In genomic region chr16:17414421-17414820, GRCh38 we compare ENCODE assay signal across 1 cellular context.
TF ChIP-seq lines count a peak whose summit lies in the region.

No MANE protein-coding gene starts in this region.

TF ChIP-seq in GM12878, 131 proteins besides CTCF, POLR2A, EP300 and RAD21 (continued from another document):
- no peak for TF ChIP-seq ZBTB11 (CRISPR knock-in tag; IDR thresholded peaks at IDR 0.05)
- TF ChIP-seq CHD4 (IDR thresholded peaks at IDR 0.05): no peak
- TF ChIP-seq SMARCA5 (IDR thresholded peaks at IDR 0.05): no peak
- TF ChIP-seq EGR1 (IDR thresholded peaks at IDR 0.05; ENCODE audit: borderline replicate concordance in 1 of 2, low read depth in 2 of 2, low read length in 2 of 2): peak in 1 of 2 experiments; percentile 20; a peak in 1 of 3 replicates
- TF ChIP-seq PAX5 (IDR thresholded peaks at IDR 0.05; ENCODE audit: borderline replicate concordance, low read depth, low read length): peak; percentile 57; the same call in 1 of the 2 replicates
- peak; percentile 44; the same call in 1 of the 2 replicates for TF ChIP-seq JUNB (IDR thresholded peaks at IDR 0.05)
- TF ChIP-seq, protein P1, sequence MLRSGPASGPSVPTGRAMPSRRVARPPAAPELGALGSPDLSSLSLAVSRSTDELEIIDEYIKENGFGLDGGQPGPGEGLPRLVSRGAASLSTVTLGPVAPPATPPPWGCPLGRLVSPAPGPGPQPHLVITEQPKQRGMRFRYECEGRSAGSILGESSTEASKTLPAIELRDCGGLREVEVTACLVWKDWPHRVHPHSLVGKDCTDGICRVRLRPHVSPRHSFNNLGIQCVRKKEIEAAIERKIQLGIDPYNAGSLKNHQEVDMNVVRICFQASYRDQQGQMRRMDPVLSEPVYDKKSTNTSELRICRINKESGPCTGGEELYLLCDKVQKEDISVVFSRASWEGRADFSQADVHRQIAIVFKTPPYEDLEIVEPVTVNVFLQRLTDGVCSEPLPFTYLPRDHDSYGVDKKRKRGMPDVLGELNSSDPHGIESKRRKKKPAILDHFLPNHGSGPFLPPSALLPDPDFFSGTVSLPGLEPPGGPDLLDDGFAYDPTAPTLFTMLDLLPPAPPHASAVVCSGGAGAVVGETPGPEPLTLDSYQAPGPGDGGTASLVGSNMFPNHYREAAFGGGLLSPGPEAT (IDR thresholded peaks at IDR 0.05; ENCODE audit: low read depth): no peak
- TF ChIP-seq NFIC (IDR thresholded peaks at IDR 0.05; ENCODE audit: low read depth, low read length): peak; percentile 40; the same call in 1 of the 2 replicates
- TF ChIP-seq EED (IDR thresholded peaks at IDR 0.05; ENCODE audit: low read depth): peak; percentile 85
- no peak for TF ChIP-seq SUPT20H (IDR thresholded peaks at IDR 0.05; ENCODE audit: borderline replicate concordance, control insufficient read depth, low read depth, low read length)
- TF ChIP-seq, protein P2, sequence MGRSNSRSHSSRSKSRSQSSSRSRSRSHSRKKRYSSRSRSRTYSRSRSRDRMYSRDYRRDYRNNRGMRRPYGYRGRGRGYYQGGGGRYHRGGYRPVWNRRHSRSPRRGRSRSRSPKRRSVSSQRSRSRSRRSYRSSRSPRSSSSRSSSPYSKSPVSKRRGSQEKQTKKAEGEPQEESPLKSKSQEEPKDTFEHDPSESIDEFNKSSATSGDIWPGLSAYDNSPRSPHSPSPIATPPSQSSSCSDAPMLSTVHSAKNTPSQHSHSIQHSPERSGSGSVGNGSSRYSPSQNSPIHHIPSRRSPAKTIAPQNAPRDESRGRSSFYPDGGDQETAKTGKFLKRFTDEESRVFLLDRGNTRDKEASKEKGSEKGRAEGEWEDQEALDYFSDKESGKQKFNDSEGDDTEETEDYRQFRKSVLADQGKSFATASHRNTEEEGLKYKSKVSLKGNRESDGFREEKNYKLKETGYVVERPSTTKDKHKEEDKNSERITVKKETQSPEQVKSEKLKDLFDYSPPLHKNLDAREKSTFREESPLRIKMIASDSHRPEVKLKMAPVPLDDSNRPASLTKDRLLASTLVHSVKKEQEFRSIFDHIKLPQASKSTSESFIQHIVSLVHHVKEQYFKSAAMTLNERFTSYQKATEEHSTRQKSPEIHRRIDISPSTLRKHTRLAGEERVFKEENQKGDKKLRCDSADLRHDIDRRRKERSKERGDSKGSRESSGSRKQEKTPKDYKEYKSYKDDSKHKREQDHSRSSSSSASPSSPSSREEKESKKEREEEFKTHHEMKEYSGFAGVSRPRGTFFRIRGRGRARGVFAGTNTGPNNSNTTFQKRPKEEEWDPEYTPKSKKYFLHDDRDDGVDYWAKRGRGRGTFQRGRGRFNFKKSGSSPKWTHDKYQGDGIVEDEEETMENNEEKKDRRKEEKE (IDR thresholded peaks at IDR 0.05): no peak
- 0 out of 2 replicates have a peak, but pooled peaks have one; percentile 33 for TF ChIP-seq CREM (IDR thresholded peaks at IDR 0.05; ENCODE audit: low read depth)
- TF ChIP-seq, protein P3, sequence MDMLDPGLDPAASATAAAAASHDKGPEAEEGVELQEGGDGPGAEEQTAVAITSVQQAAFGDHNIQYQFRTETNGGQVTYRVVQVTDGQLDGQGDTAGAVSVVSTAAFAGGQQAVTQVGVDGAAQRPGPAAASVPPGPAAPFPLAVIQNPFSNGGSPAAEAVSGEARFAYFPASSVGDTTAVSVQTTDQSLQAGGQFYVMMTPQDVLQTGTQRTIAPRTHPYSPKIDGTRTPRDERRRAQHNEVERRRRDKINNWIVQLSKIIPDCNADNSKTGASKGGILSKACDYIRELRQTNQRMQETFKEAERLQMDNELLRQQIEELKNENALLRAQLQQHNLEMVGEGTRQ (IDR thresholded peaks at IDR 0.05; ENCODE audit: borderline replicate concordance, low read depth, low read length): no peak
- TF ChIP-seq NR2F1 (conservative IDR thresholded peaks at IDR 0.05): no peak
- TF ChIP-seq GATAD2B (conservative IDR thresholded peaks at IDR 0.05; ENCODE audit: low read depth): no peak
- TF ChIP-seq IKZF2 (IDR thresholded peaks at IDR 0.05): 0 out of 4 replicates have a peak, but pooled peaks of 1 of the 2 experiments have one; percentile 32
- TF ChIP-seq EZH2 (IDR thresholded peaks at IDR 0.05; ENCODE audit: borderline replicate concordance, control insufficient read depth, low read depth, low read length): no peak
- TF ChIP-seq BCL11A (IDR thresholded peaks at IDR 0.05; ENCODE audit: low read depth, low read length): peak; percentile 32; the same call in 1 of the 2 replicates
- no peak for TF ChIP-seq ZNF384 (IDR thresholded peaks at IDR 0.05; ENCODE audit: borderline replicate concordance, low read depth, low read length)
- peak; percentile 55; the same call in 1 of the 2 replicates for TF ChIP-seq RUNX3 (IDR thresholded peaks at IDR 0.05; ENCODE audit: low read length)
- TF ChIP-seq SPI1 (IDR thresholded peaks at IDR 0.05; ENCODE audit: borderline replicate concordance, insufficient read depth, low read depth, low read length): peak; percentile 26; the same call in 1 of the 2 replicates
- no peak for TF ChIP-seq CBFB (IDR thresholded peaks at IDR 0.05; ENCODE audit: low read depth)
- TF ChIP-seq ETV6 (conservative IDR thresholded peaks at IDR 0.05 in 1 of 2, IDR thresholded peaks at IDR 0.05 in 1 of 2; ENCODE audit: borderline replicate concordance in 1 of 2, low read depth in 1 of 2): peak in 1 of 2 experiments; percentile 66; a peak in 1 of 4 replicates
- TF ChIP-seq NBN (IDR thresholded peaks at IDR 0.05): no peak
- TF ChIP-seq IKZF1 (conservative IDR thresholded peaks at IDR 0.05): peak; percentile 54
